8 cellular contexts compared by ENCODE assay signal in genomic region chr1:166920561-166921475, GRCh38. TPM values are rescaled to one million over a fixed set of nuclear protein-coding genes. Genes with fewer than 3 reads are reported as not detected.
DNase-seq lines count a peak whose midpoint lies in the region; ATAC-seq and TF ChIP-seq lines count a peak whose summit lies in the region.

No MANE protein-coding gene starts in this region.

- H3K4me1 Mint-ChIP-seq in T-helper 17 cell: no peaks in the 10 kb centered on the region
- H3K4me1 Mint-ChIP-seq in progenitor cell of endocrine pancreas (ENCODE audit: low read depth): peaks cover 2% of the 10 kb centered on the region

- no peaks in the 10 kb centered on the region for H3K9me3 ChIP-seq in T-helper 17 cell (ENCODE audit: control insufficient read depth, low read length, poor library complexity, severe bottlenecking)

- DNase-seq in GM10248 (ENCODE audit: extremely low spot score) (peak; percentile 38), T-helper 17 cell (no peak), left cardiac atrium (peak; percentile 29), progenitor cell of endocrine pancreas (ENCODE audit: low spot score, unreplicated experiment) (peak; percentile 32), NCI-H2196 (lab: John Stamatoyannopoulos, UW; ENCODE audit: unreplicated experiment) (no peak), KG1 (lab: John Stamatoyannopoulos, UW) (no peak), NCI-H146 treated with DMSO at 0.1 percent for 48 hours (lab: John Stamatoyannopoulos, UW; ENCODE audit: unreplicated experiment) (no peak)

- H3K27me3 Mint-ChIP-seq in T-helper 17 cell: peaks cover 68% of the 10 kb centered on the region
- peaks cover 75% of the 10 kb centered on the region for H3K27me3 Mint-ChIP-seq in progenitor cell of endocrine pancreas

- POLR2A ChIA-PET in GM10248 (lab: Yijun Ruan, JAX): no interaction called here

- no peak for ATAC-seq in T-helper 17 cell
- peak; percentile 63 to 75 for ATAC-seq in left cardiac atrium
- no peak for ATAC-seq in HG03342 (IDR thresholded peaks at IDR 0.05; ENCODE audit: unreplicated experiment)

- peaks cover 3% of the 10 kb centered on the region for H3K36me3 Mint-ChIP-seq in T-helper 17 cell (ENCODE audit: low read depth)
- H3K36me3 Mint-ChIP-seq in progenitor cell of endocrine pancreas (ENCODE audit: insufficient read depth): no peaks in the 10 kb centered on the region

- CTCF ChIA-PET in GM10248 (lab: Yijun Ruan, JAX): interaction anchor here (2.8 to 17.7 kb wide), 2 partner anchors 8 to 138 kb away, joined by 14 to 659 read pairs; no protein-coding TSS in a partner anchor

- H3K27ac Mint-ChIP-seq in T-helper 17 cell (no peak overlapping the region), progenitor cell of endocrine pancreas (no peak overlapping the region)

- intact Hi-C loops in left cardiac atrium (cut with DNase I): no loop called here

- H3K9me3 Mint-ChIP-seq in progenitor cell of endocrine pancreas (ENCODE audit: low read depth): no peaks in the 10 kb centered on the region

- H3K4me3 Mint-ChIP-seq in T-helper 17 cell (peak overlapping the region; percentile 58), progenitor cell of endocrine pancreas (ENCODE audit: low read depth) (peak overlapping the region; percentile 70)

- TF ChIP-seq CTCF in GM10248 (IDR thresholded peaks at IDR 0.05; ENCODE audit: control extremely low read depth, extremely low read depth, low read depth, missing control alignments): no peak
- TF ChIP-seq CTCF in progenitor cell of endocrine pancreas (IDR thresholded peaks at IDR 0.05; ENCODE audit: unreplicated experiment): no peak

RNA-seq across cellular contexts. Expression of gene TADA1, which starts 44.8 kb away (rescaled TPM):
- total RNA-seq in T-helper 17 cell (10 to 100 TPM; 12.0 to 13.1 TPM), left cardiac atrium (1 to 10 TPM; 9.4 TPM), progenitor cell of endocrine pancreas (18.0 and 21.5 TPM in 2 replicates)

RNA-seq across cellular contexts. Expression of gene ILDR2, which starts 54.5 kb away (rescaled TPM):
- total RNA-seq in T-helper 17 cell (under 1 TPM; 0.20 to 0.34 TPM), left cardiac atrium (1 to 10 TPM; 3.2 to 7.3 TPM), progenitor cell of endocrine pancreas (1.4 and 1.7 TPM in 2 replicates)

Comparison
In these comparisons a context has a peak if more than half of its experiments do, and no peak if none do; other contexts are left out.
1. DNase-seq: peak in GM10248 (single experiment), left cardiac atrium (single experiment) and progenitor cell of endocrine pancreas (single experiment); none in T-helper 17 cell (0 of 3), NCI-H2196 (single experiment), KG1 (single experiment) and NCI-H146 treated with DMSO at 0.1 percent for 48 hours (single experiment).
2. ATAC-seq: peak in left cardiac atrium (2 of 2); none in T-helper 17 cell (single experiment) and HG03342 (single experiment).